ENCODE assay signal across 1 cellular context in genomic region chr10:70851597-70852475, GRCh38.
TF ChIP-seq lines count a peak whose summit lies in the region.

No MANE protein-coding gene starts in this region.

TF ChIP-seq in HepG2, 621 proteins besides CTCF, POLR2A, EP300 and RAD21 (continued from another document and continues in another):
- TF ChIP-seq THAP7 (CRISPR knock-in tag; IDR thresholded peaks at IDR 0.05) (no peak), STAT6 (CRISPR knock-in tag; IDR thresholded peaks at IDR 0.05; ENCODE audit: borderline replicate concordance) (no peak), THRA (CRISPR knock-in tag; IDR thresholded peaks at IDR 0.05; ENCODE audit: borderline replicate concordance) (peak; percentile 64; the same call in 1 of the 2 replicates), BATF2 (CRISPR knock-in tag; IDR thresholded peaks at IDR 0.05) (no peak), ARID4A (CRISPR knock-in tag; IDR thresholded peaks at IDR 0.05; ENCODE audit: borderline replicate concordance) (no peak; the same call in 1 of the 2 replicates), DNMT1 (CRISPR knock-in tag; IDR thresholded peaks at IDR 0.05) (no peak), FOSL1 (CRISPR knock-in tag; IDR thresholded peaks at IDR 0.05; ENCODE audit: borderline replicate concordance) (no peak), GMEB1 (CRISPR knock-in tag; IDR thresholded peaks at IDR 0.05; ENCODE audit: borderline replicate concordance) (no peak), RXRA (CRISPR knock-in tag; IDR thresholded peaks at IDR 0.05) (peak; percentile 51; the same call in 1 of the 2 replicates), NFIB (CRISPR knock-in tag; IDR thresholded peaks at IDR 0.05; ENCODE audit: borderline replicate concordance) (no peak), TAF15 (IDR thresholded peaks at IDR 0.05; ENCODE audit: low read depth, low read length, poor library complexity, severe bottlenecking) (no peak), ZXDC (CRISPR knock-in tag; IDR thresholded peaks at IDR 0.05) (no peak), CEBPZ (IDR thresholded peaks at IDR 0.05; ENCODE audit: low read length) (no peak), ERF (CRISPR knock-in tag; IDR thresholded peaks at IDR 0.05) (no peak), RNF219 (CRISPR knock-in tag; IDR thresholded peaks at IDR 0.05) (no peak), ZNF441 (CRISPR knock-in tag; IDR thresholded peaks at IDR 0.05; ENCODE audit: borderline replicate concordance) (no peak), ZSCAN20 (CRISPR knock-in tag; IDR thresholded peaks at IDR 0.05; ENCODE audit: borderline replicate concordance) (no peak), THAP11 (CRISPR knock-in tag; IDR thresholded peaks at IDR 0.05) (no peak), MED13 (CRISPR knock-in tag; IDR thresholded peaks at IDR 0.05) (peak; percentile 79; the same call in 1 of the 2 replicates), MYNN (CRISPR knock-in tag; IDR thresholded peaks at IDR 0.05; ENCODE audit: low read depth) (no peak), ZNF615 (CRISPR knock-in tag; IDR thresholded peaks at IDR 0.05; ENCODE audit: borderline replicate concordance) (no peak), ZNF580 (CRISPR knock-in tag; IDR thresholded peaks at IDR 0.05; ENCODE audit: borderline replicate concordance, low read depth) (no peak), ZBTB4 (CRISPR knock-in tag; IDR thresholded peaks at IDR 0.05; ENCODE audit: borderline replicate concordance) (no peak), TRIM24 (CRISPR knock-in tag; IDR thresholded peaks at IDR 0.05) (no peak), ELF1 (CRISPR knock-in tag; IDR thresholded peaks at IDR 0.05) (no peak), ZBTB8A (CRISPR knock-in tag; IDR thresholded peaks at IDR 0.05; ENCODE audit: borderline replicate concordance, low read depth) (no peak)
